In genomic region chr16:55403464-55403863, GRCh38 we compare ENCODE assay signal across 26 cellular contexts.
DNase-seq lines count a peak whose midpoint lies in the region; ATAC-seq and TF ChIP-seq lines count a peak whose summit lies in the region.
"Had no signal": no experiment of that assay in that cellular context is flagged by ENCODE, and none has a peak within 500 bp of the region (broad histone marks: within the 10 kb centered on the region; RNA-seq: fewer than 3 reads in every experiment).

No MANE protein-coding gene starts in this region.

- dilution Hi-C loops in mammary epithelial cell (cut with HindIII; ENCODE audit: low sequenced_read_pairs) = no loop called here

- intact Hi-C loops in mammary epithelial cell (cut with micrococcal nuclease) = no loop called here
- intact Hi-C loops in breast epithelium (cut with DNase I; ENCODE audit: low total_unique reads) = no loop called here

- no peak overlapping the region for H3K27ac ChIP-seq in mammary epithelial cell (ENCODE audit: insufficient read depth, low read depth, low read length)
- H3K27ac ChIP-seq in breast epithelium = no peak overlapping the region
- peak overlapping the region; percentile 31 to 69 for H3K27ac ChIP-seq in esophagus (ENCODE audit: low read depth in 2 of 2, low read length in 1 of 2)
- no peak overlapping the region for H3K27ac ChIP-seq in foreskin keratinocyte
- H3K27ac ChIP-seq: 22Rv1; A549; BLaER1 treated with 17β-estradiol and CSF1 and Interleukin-3, amounts not matched to agents 10 nM and 100 nM had no signal

- H3K79me2 ChIP-seq in mammary epithelial cell (ENCODE audit: insufficient read depth, low read length) = no peaks in the 10 kb centered on the region

- ATAC-seq in foreskin keratinocyte (peak; percentile 34), T-helper 17 cell (no peak)
- ATAC-seq: A549, GM12878 had no signal

- H3K27ac Mint-ChIP-seq in T-helper 17 cell = no peak overlapping the region
- H3K27ac Mint-ChIP-seq: B cell; CD14-positive monocyte; CD4-positive, alpha-beta memory T cell; CD4-positive, CD25-positive, alpha-beta regulatory T cell; CD8-positive, alpha-beta memory T cell had no signal

- CTCF ChIA-PET in mammary epithelial cell (lab: Charles Lee; ENCODE audit: low non-redundant PET) = interaction anchor here (0.6 kb wide), 1 partner anchor 62 kb away, joined by 6 read pairs; no protein-coding TSS in a partner anchor

- no peak overlapping the region for H3K4me3 ChIP-seq in mammary epithelial cell (replicated peaks in 1 of 3; ENCODE audit: insufficient read depth in 1 of 3, low read depth in 2 of 3, low read length in 3 of 3)
- no peak overlapping the region for H3K4me3 ChIP-seq in breast epithelium
- no peak overlapping the region for H3K4me3 ChIP-seq in epithelial cell of esophagus (ENCODE audit: low read length)
- no peak overlapping the region for H3K4me3 ChIP-seq in esophagus (ENCODE audit: low read depth in 1 of 2, low read length in 2 of 2)
- H3K4me3 ChIP-seq: A549; BLaER1 treated with 17β-estradiol and CSF1 and Interleukin-3, amounts not matched to agents 10 nM and 100 nM; GM12878 had no signal

- no peaks in the 10 kb centered on the region for H3K36me3 Mint-ChIP-seq in T-helper 17 cell (ENCODE audit: low read depth)
- H3K36me3 Mint-ChIP-seq: CD14-positive monocyte; CD4-positive, alpha-beta memory T cell had no signal

- H3K4me1 Mint-ChIP-seq in T-helper 17 cell = no peaks in the 10 kb centered on the region
- H3K4me1 Mint-ChIP-seq: B cell; CD14-positive monocyte; CD4-positive, alpha-beta memory T cell; CD4-positive, CD25-positive, alpha-beta regulatory T cell; CD8-positive, alpha-beta memory T cell had no signal

- no peaks in the 10 kb centered on the region for H3K27me3 ChIP-seq in mammary epithelial cell (ENCODE audit: insufficient read depth, low read length)
- no peaks in the 10 kb centered on the region for H3K27me3 ChIP-seq in breast epithelium
- H3K27me3 ChIP-seq in esophagus (ENCODE audit: control insufficient read depth in 1 of 2, insufficient read depth in 2 of 2, low read length in 2 of 2) = no peaks in the 10 kb centered on the region
- peaks cover 22% of the 10 kb centered on the region for H3K27me3 ChIP-seq in foreskin keratinocyte
- H3K27me3 ChIP-seq: BLaER1 treated with 17β-estradiol and CSF1 and Interleukin-3, amounts not matched to agents 10 nM and 100 nM had no signal

- H2AFZ ChIP-seq in mammary epithelial cell (ENCODE audit: low read depth, low read length) = peak overlapping the region; percentile 14

- peak; percentile 62 for DNase-seq in mammary epithelial cell
- no peak for DNase-seq in breast epithelium (ENCODE audit: low spot score in 2 of 2)
- peak; percentile 42 for DNase-seq in epithelial cell of esophagus (ENCODE audit: low read depth)
- DNase-seq in foreskin keratinocyte = peak; percentile 23 to 39
- no peak for DNase-seq in NOMO-1 treated with DMSO at 0.1 percent for 48 hours (lab: John Stamatoyannopoulos, UW; ENCODE audit: unreplicated experiment)
- no peak for DNase-seq in LoVo (ENCODE audit: low spot score)
- DNase-seq in T-helper 17 cell = no peak
- DNase-seq: AML-193; CD4-positive, alpha-beta memory T cell; CD4-positive, CD25-positive, alpha-beta regulatory T cell; CD8-positive, alpha-beta memory T cell; COR-L47; DMS 273 treated with DMSO at 0.1 percent for 48 hours; DMS153; DMS53; DMS79; DND-41; EL; GDM1 had no signal

- H4K20me1 ChIP-seq in mammary epithelial cell (ENCODE audit: insufficient read depth, low read length) = no peaks in the 10 kb centered on the region
- H4K20me1 ChIP-seq: BLaER1 treated with 17β-estradiol and CSF1 and Interleukin-3, amounts not matched to agents 10 nM and 100 nM had no signal

- no peak for TF ChIP-seq POLR2A in breast epithelium (IDR thresholded peaks at IDR 0.05)

- H3K27me3 Mint-ChIP-seq in T-helper 17 cell = peaks cover 25% of the 10 kb centered on the region
- H3K27me3 Mint-ChIP-seq: CD4-positive, CD25-positive, alpha-beta regulatory T cell had no signal

- no peak overlapping the region for H3K4me3 Mint-ChIP-seq in T-helper 17 cell
- H3K4me3 Mint-ChIP-seq: B cell; CD14-positive monocyte; CD4-positive, alpha-beta memory T cell; CD4-positive, CD25-positive, alpha-beta regulatory T cell; CD8-positive, alpha-beta memory T cell had no signal

- TF ChIP-seq CTCF in mammary epithelial cell (conservative IDR thresholded peaks at IDR 0.05 in 1 of 2, IDR thresholded peaks at IDR 0.05 in 1 of 2; ENCODE audit: extremely low read depth in 1 of 2, insufficient read depth in 1 of 2, low read depth in 1 of 2, low read length in 2 of 2) = no peak
- no peak for TF ChIP-seq CTCF in breast epithelium (IDR thresholded peaks at IDR 0.05)
- no peak for TF ChIP-seq CTCF in epithelial cell of esophagus (IDR thresholded peaks at IDR 0.05; ENCODE audit: insufficient read depth, low read depth, low read length, missing control alignments)
- TF ChIP-seq CTCF in foreskin keratinocyte (conservative IDR thresholded peaks at IDR 0.05) = no peak

- no peak overlapping the region for H3K4me2 ChIP-seq in mammary epithelial cell (ENCODE audit: insufficient read depth, low read depth, low read length)
- H3K4me2 ChIP-seq: A549; BLaER1 treated with 17β-estradiol and CSF1 and Interleukin-3, amounts not matched to agents 10 nM and 100 nM had no signal

- 100% methylated on average over 1 of the region's 1 CpG for WGBS in mammary epithelial cell (ENCODE audit: low coverage, missing lambda C conversion rate)
- 57 to 67% methylated on average over 1 of the region's 1 CpG for whole genome bisulfite sequencing in esophagus, 2 donors

- H3K4me1 ChIP-seq in mammary epithelial cell (ENCODE audit: insufficient read depth, low read length) = peaks cover 6% of the 10 kb centered on the region
- no peaks in the 10 kb centered on the region for H3K4me1 ChIP-seq in breast epithelium
- H3K4me1 ChIP-seq in esophagus (ENCODE audit: control insufficient read depth in 2 of 2, insufficient read depth in 2 of 2, low read length in 1 of 2) = no peaks in the 10 kb centered on the region
- no peaks in the 10 kb centered on the region for H3K4me1 ChIP-seq in foreskin keratinocyte
- H3K4me1 ChIP-seq: A549; BLaER1 treated with 17β-estradiol and CSF1 and Interleukin-3, amounts not matched to agents 10 nM and 100 nM had no signal

- in situ Hi-C loops in mammary epithelial cell (cut with MboI; ENCODE audit: low sequenced_read_pairs in 2 of 2) = no loop called here

- no peak overlapping the region for H3K9ac ChIP-seq in mammary epithelial cell (ENCODE audit: insufficient read depth, low read length)
- H3K9ac ChIP-seq: BLaER1 treated with 17β-estradiol and CSF1 and Interleukin-3, amounts not matched to agents 10 nM and 100 nM had no signal

- BruUV-seq in mammary epithelial cell (replicated peaks; lab: Mats Ljungman, UMichigan) = no TSS peak

- H3K9me3 ChIP-seq in mammary epithelial cell (replicated peaks; ENCODE audit: insufficient read depth, low read length) = no peaks in the 10 kb centered on the region
- H3K9me3 ChIP-seq in breast epithelium = peaks cover 0 to 8% of the 10 kb centered on the region in 2 donors
- no peaks in the 10 kb centered on the region for H3K9me3 ChIP-seq in esophagus (ENCODE audit: control insufficient read depth in 2 of 2, insufficient read depth in 1 of 2, low read depth in 1 of 2, low read length in 1 of 2)
- no peaks in the 10 kb centered on the region for H3K9me3 ChIP-seq in T-helper 17 cell (ENCODE audit: control insufficient read depth, low read length, poor library complexity, severe bottlenecking)
- H3K9me3 ChIP-seq: A549 had no signal

- H3K36me3 ChIP-seq in mammary epithelial cell (ENCODE audit: insufficient read depth, low read length) = no peaks in the 10 kb centered on the region
- no peaks in the 10 kb centered on the region for H3K36me3 ChIP-seq in breast epithelium
- H3K36me3 ChIP-seq in esophagus (ENCODE audit: control insufficient read depth in 2 of 2, insufficient read depth in 2 of 2, low read length in 1 of 2) = no peaks in the 10 kb centered on the region
- H3K36me3 ChIP-seq: BLaER1 treated with 17β-estradiol and CSF1 and Interleukin-3, amounts not matched to agents 10 nM and 100 nM had no signal

Comparison
In these comparisons a context has a peak if more than half of its experiments do, and no peak if none do; other contexts are left out.
1. DNase-seq: peak in mammary epithelial cell (single experiment), epithelial cell of esophagus (single experiment) and foreskin keratinocyte (2 of 2); none in breast epithelium (0 of 2), NOMO-1 treated with DMSO at 0.1 percent for 48 hours (single experiment), LoVo (single experiment) and T-helper 17 cell (0 of 3).
2. H3K27ac ChIP-seq: peak in esophagus (2 of 2); none in mammary epithelial cell (single experiment), breast epithelium (0 of 2) and foreskin keratinocyte (single experiment).